16 cellular contexts compared by ENCODE assay signal in the genomic region with DNA sequence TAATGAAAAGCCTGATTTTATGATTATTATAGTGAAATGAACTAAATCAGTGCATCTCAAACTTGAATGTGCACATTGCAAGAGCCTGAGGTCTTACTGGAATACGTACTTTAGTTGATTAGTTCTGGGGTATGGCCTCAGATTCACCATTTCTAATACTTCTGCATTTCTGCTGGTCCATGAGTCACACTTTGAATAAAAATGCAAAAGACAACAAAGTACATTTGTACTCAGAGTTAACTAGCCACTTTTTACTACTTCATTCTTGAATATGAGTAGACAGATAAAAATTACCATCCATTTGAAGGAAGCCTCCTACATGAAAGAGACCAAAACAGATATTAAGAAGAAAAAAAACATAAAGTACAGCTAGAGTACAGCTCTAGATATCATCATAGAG. TPM values are rescaled to one million over a fixed set of nuclear protein-coding genes. Genes with fewer than 3 reads are reported as not detected.
"Had no signal": no experiment of that assay in that cellular context is flagged by ENCODE, and none has a peak within 500 bp of the region (broad histone marks: within the 10 kb centered on the region; RNA-seq: fewer than 3 reads in every experiment).

No MANE protein-coding gene starts in this region.

- DNase-seq: activated CD4-positive, alpha-beta T cell treated with anti-CD3 and anti-CD28 coated beads for 48 hours; activated CD8-positive, alpha-beta memory T cell treated with anti-CD3 and anti-CD28 coated beads for 24 hours; activated naive CD4-positive, alpha-beta T cell treated with anti-CD3 and anti-CD28 coated beads for 36 hours; adrenal gland; left lung; mesenchymal stem cell; occipital lobe; stimulated activated CD4-positive, alpha-beta T cell treated with anti-CD3 and anti-CD28 coated beads, Interleukin-4, amount 100 ng/mL, for 1 hour; stimulated activated CD8-positive, alpha-beta memory T cell treated with anti-CD3 and anti-CD28 coated beads, Interleukin-4, amount 100 ng/mL, for 48 hours; stimulated activated naive CD8-positive, alpha-beta T cell treated with anti-CD3 and anti-CD28 coated beads, Interleukin-15, Interleukin-2, amounts not matched to agents 100 U/mL and 50 U/mL, for 24 hours; testis had no signal

- H3K36me3 ChIP-seq: adrenal gland, esophagus muscularis mucosa, gastroesophageal sphincter, left lung had no signal

- H3K27ac ChIP-seq: adrenal gland, esophagus muscularis mucosa, gastroesophageal sphincter, left lung, testis, VCaP had no signal

- H3K4me3 ChIP-seq: adrenal gland, esophagus muscularis mucosa, gastroesophageal sphincter, left lung, testis had no signal

- H3K9me3 ChIP-seq: adrenal gland, gastroesophageal sphincter, testis had no signal

- H3K4me3 Mint-ChIP-seq: activated naive CD4-positive, alpha-beta T cell treated with anti-CD3 and anti-CD28 coated beads for 36 hours; nephron had no signal

- H3K27ac Mint-ChIP-seq: activated naive CD4-positive, alpha-beta T cell treated with anti-CD3 and anti-CD28 coated beads for 36 hours; nephron had no signal

- H3K27me3 ChIP-seq: adrenal gland, esophagus muscularis mucosa, gastroesophageal sphincter, left lung, testis had no signal

- H3K4me1 ChIP-seq: adrenal gland, esophagus muscularis mucosa, gastroesophageal sphincter, left lung, testis had no signal

- ATAC-seq: gastroesophageal sphincter; left lung; sciatic nerve; stimulated activated naive CD8-positive, alpha-beta T cell treated with anti-CD3 and anti-CD28 coated beads, Interleukin-15, Interleukin-2, amounts not matched to agents 100 U/mL and 50 U/mL, for 24 hours had no signal

- H3K9me3 Mint-ChIP-seq: activated naive CD4-positive, alpha-beta T cell treated with anti-CD3 and anti-CD28 coated beads for 36 hours had no signal

RNA-seq across cellular contexts. Expression of a gene that starts 27.1 kb away (rescaled TPM):
- total RNA-seq: activated naive CD4-positive, alpha-beta T cell treated with anti-CD3 and anti-CD28 coated beads for 36 hours had no signal
